ENCODE assay signal across 8 cellular contexts in genomic region chr7:78770422-78771410, GRCh38.
DNase-seq lines count a peak whose midpoint lies in the region; ATAC-seq, FAIRE-seq and TF ChIP-seq lines count a peak whose summit lies in the region.

No MANE protein-coding gene starts in this region.

- H3K27ac ChIP-seq in A549 = no peak overlapping the region
- H3K27ac ChIP-seq in astrocyte (ENCODE audit: low read depth, low read length) = no peak overlapping the region
- no peak overlapping the region for H3K27ac ChIP-seq in uterus

- intact Hi-C loops in uterus (cut with DNase I; ENCODE audit: low total_unique reads) = no loop called here

- H3K4me2 ChIP-seq in A549 = peak overlapping the region; percentile 26; the same call in 1 of the 3 replicates
- peak overlapping the region; percentile 89 for H3K4me2 ChIP-seq in astrocyte (ENCODE audit: low read length)

- POLR2A ChIA-PET in A549 (lab: Yijun Ruan, JAX) = no interaction called here

- no peaks in the 10 kb centered on the region for H4K20me1 ChIP-seq in astrocyte (ENCODE audit: insufficient read depth, low read length)

- TF ChIP-seq CTCF in A549 (IDR thresholded peaks at IDR 0.05) (no peak), astrocyte (IDR thresholded peaks at IDR 0.05; ENCODE audit: insufficient read depth, low read depth, low read length) (no peak), uterus (IDR thresholded peaks at IDR 0.05) (no peak)

- H3K9me3 ChIP-seq in A549 (no peaks in the 10 kb centered on the region), astrocyte (ENCODE audit: insufficient read depth, low read depth, low read length) (no peaks in the 10 kb centered on the region), uterus (no peaks in the 10 kb centered on the region)

- FAIRE-seq in A549 (lab: Jason Lieb, UNC) = no peak
- FAIRE-seq in astrocyte (lab: Jason Lieb, UNC) = peak; percentile 9
- FAIRE-seq in islet of Langerhans (lab: Jason Lieb, UNC) = peak; percentile 64

- no peak overlapping the region for H3K4me3 ChIP-seq in A549
- H3K4me3 ChIP-seq in astrocyte (ENCODE audit: insufficient read depth, low read depth, low read length) = peak overlapping the region; percentile 56
- no peak overlapping the region for H3K4me3 ChIP-seq in uterus

- 5% methylated on average over 16 of the region's 16 CpGs for WGBS in A549 (ENCODE audit: missing lambda C conversion rate)

- TF ChIP-seq RAD21 in A549 (conservative IDR thresholded peaks at IDR 0.05 in 1 of 2, IDR thresholded peaks at IDR 0.05 in 1 of 2) = no peak

- no peak for DNase-seq in A549 (ENCODE audit: low read depth in 1 of 2, low spot score in 1 of 2)
- DNase-seq in astrocyte (ENCODE audit: low read depth) = peak; percentile 10
- no peak for DNase-seq in uterus
- DNase-seq in ureter (ENCODE audit: low spot score) = no peak
- no peak for DNase-seq in RKO (ENCODE audit: low spot score)
- DNase-seq in effector memory CD8-positive, alpha-beta T cell = no peak

- no peaks in the 10 kb centered on the region for H3K36me3 ChIP-seq in astrocyte (ENCODE audit: insufficient read depth, low read length)
- no peaks in the 10 kb centered on the region for H3K36me3 ChIP-seq in uterus

- H2AFZ ChIP-seq in astrocyte (ENCODE audit: low read depth, low read length) = peak overlapping the region; percentile 67

- no peak for TF ChIP-seq POLR2A in A549 (IDR thresholded peaks at IDR 0.05; ENCODE audit: low read length)
- no peak for TF ChIP-seq POLR2A in uterus (IDR thresholded peaks at IDR 0.05)

- H3K27me3 Mint-ChIP-seq in astrocyte (ENCODE audit: low read depth, unreplicated experiment) = peaks cover 2% of the 10 kb centered on the region
- H3K27me3 Mint-ChIP-seq in effector memory CD8-positive, alpha-beta T cell = no peaks in the 10 kb centered on the region

- H3K4me1 ChIP-seq in A549 = no peaks in the 10 kb centered on the region
- H3K4me1 ChIP-seq in astrocyte (ENCODE audit: insufficient read depth, low read length) = no peaks in the 10 kb centered on the region
- no peaks in the 10 kb centered on the region for H3K4me1 ChIP-seq in uterus

- peak overlapping the region; percentile 58 for H3K9ac ChIP-seq in astrocyte (ENCODE audit: low read length)

- ATAC-seq in A549 = no peak
- peak; percentile 44 for ATAC-seq in HG02973 (IDR thresholded peaks at IDR 0.05; ENCODE audit: unreplicated experiment)
- no peak for ATAC-seq in effector memory CD8-positive, alpha-beta T cell (replicated peaks)

- H3K36me3 Mint-ChIP-seq in astrocyte (ENCODE audit: low read depth, unreplicated experiment) = no peaks in the 10 kb centered on the region
- H3K36me3 Mint-ChIP-seq in effector memory CD8-positive, alpha-beta T cell (ENCODE audit: insufficient read depth) = no peaks in the 10 kb centered on the region

- no peaks in the 10 kb centered on the region for H3K9me3 Mint-ChIP-seq in astrocyte (ENCODE audit: unreplicated experiment)
- peaks cover 0 to 1% of the 10 kb centered on the region in 2 donors for H3K9me3 Mint-ChIP-seq in effector memory CD8-positive, alpha-beta T cell

- no peak overlapping the region for H3K27ac Mint-ChIP-seq in astrocyte (ENCODE audit: unreplicated experiment)
- H3K27ac Mint-ChIP-seq in effector memory CD8-positive, alpha-beta T cell = no peak overlapping the region

- TF ChIP-seq EP300 in A549 (IDR thresholded peaks at IDR 0.05) = no peak

- H3K79me2 ChIP-seq in astrocyte (ENCODE audit: insufficient read depth, low read length) = no peaks in the 10 kb centered on the region

- H3K4me3 Mint-ChIP-seq in astrocyte (ENCODE audit: unreplicated experiment) = peak overlapping the region; percentile 86
- H3K4me3 Mint-ChIP-seq in effector memory CD8-positive, alpha-beta T cell = no peak overlapping the region

- no peaks in the 10 kb centered on the region for H3K27me3 ChIP-seq in astrocyte (ENCODE audit: insufficient read depth, low read length)
- no peaks in the 10 kb centered on the region for H3K27me3 ChIP-seq in uterus

- CTCF ChIA-PET in A549 (lab: Yijun Ruan, JAX) = no interaction called here

- peaks cover 8% of the 10 kb centered on the region for H3K4me1 Mint-ChIP-seq in astrocyte (ENCODE audit: low read depth, unreplicated experiment)
- no peaks in the 10 kb centered on the region for H3K4me1 Mint-ChIP-seq in effector memory CD8-positive, alpha-beta T cell (ENCODE audit: low read depth in 2 of 2)

TF ChIP-seq in A549, 52 proteins besides CTCF, POLR2A, EP300 and RAD21:
- peak; percentile 98 for TF ChIP-seq MAFK (IDR thresholded peaks at IDR 0.05; ENCODE audit: partially characterized antibody)
- no peak for TF ChIP-seq RNF2 (IDR thresholded peaks at IDR 0.05; ENCODE audit: borderline replicate concordance, low read depth)
- no peak for TF ChIP-seq HMGXB4 (CRISPR knock-in tag; IDR thresholded peaks at IDR 0.05; ENCODE audit: borderline replicate concordance)
- TF ChIP-seq NFE2L2 (conservative IDR thresholded peaks at IDR 0.05; ENCODE audit: low read length) = no peak
- TF ChIP-seq SREBF2 (IDR thresholded peaks at IDR 0.05) = no peak
